ENCODE assay signal across 8 cellular contexts in genomic region chr1:165828581-165829329, GRCh38. TPM values are rescaled to one million over a fixed set of nuclear protein-coding genes. Genes with fewer than 3 reads are reported as not detected.
DNase-seq lines count a peak whose midpoint lies in the region; ATAC-seq and TF ChIP-seq lines count a peak whose summit lies in the region.

No MANE protein-coding gene starts in this region.

- H3K4me1 ChIP-seq in CD8-positive, alpha-beta memory T cell (ENCODE audit: insufficient read depth, low read length) = peaks cover 15% of the 10 kb centered on the region
- H3K4me1 ChIP-seq in foreskin keratinocyte = no peaks in the 10 kb centered on the region

- ATAC-seq in GM19025 (IDR thresholded peaks at IDR 0.05; ENCODE audit: low read depth, unreplicated experiment) (peak; percentile 4), HG03565 (IDR thresholded peaks at IDR 0.05; ENCODE audit: unreplicated experiment) (peak; percentile 7), foreskin keratinocyte (peak; percentile 65), HG02973 (IDR thresholded peaks at IDR 0.05; ENCODE audit: unreplicated experiment) (no peak)

- no peaks in the 10 kb centered on the region for H3K9me3 Mint-ChIP-seq in CD8-positive, alpha-beta memory T cell
- H3K9me3 Mint-ChIP-seq in activated T-helper 1 cell treated with anti-CD3 and anti-CD28 coated beads, Interleukin-12 subunit alpha, Interleukin-12 subunit beta, Interleukin-2, Interleukin-4 antibody, amounts not matched to agents 30 ng/mL and 10 ng/mL and 1 ng/mL, durations not matched to agents 14 hours and 24 hours and 36 hours = no peaks in the 10 kb centered on the region
- no peaks in the 10 kb centered on the region for H3K9me3 Mint-ChIP-seq in nephron progenitor cell

- DNase-seq in CD8-positive, alpha-beta memory T cell = no peak
- DNase-seq in NCI-H526 (lab: John Stamatoyannopoulos, UW) (peak; percentile 96 to 98), foreskin keratinocyte (peak in 1 of 2 donors; percentile 77), nephron progenitor cell (peak; percentile 56)
- DNase-seq in activated T-helper 1 cell treated with anti-CD3 and anti-CD28 coated beads, Interleukin-12 subunit alpha, Interleukin-12 subunit beta, Interleukin-2, Interleukin-4 antibody, amounts not matched to agents 30 ng/mL and 10 ng/mL and 1 ng/mL, durations not matched to agents 14 hours and 24 hours and 36 hours (ENCODE audit: low spot score) = no peak

- H3K4me3 ChIP-seq in CD8-positive, alpha-beta memory T cell (ENCODE audit: low read length) = peak overlapping the region; percentile 87

- intact Hi-C loops in activated T-helper 1 cell treated with anti-CD3 and anti-CD28 coated beads, Interleukin-12 subunit alpha, Interleukin-12 subunit beta, Interleukin-2, Interleukin-4 antibody, amounts not matched to agents 30 ng/mL and 10 ng/mL and 1 ng/mL, durations not matched to agents 14 hours and 24 hours and 36 hours (cut with micrococcal nuclease) = loop anchor here (1.0 to 2.0 kb wide), 3 partner anchors 9 to 198 kb away; partner anchors contain the start of gene MGST3

- peak overlapping the region; percentile 95 to 100 (median 97) for H3K4me3 Mint-ChIP-seq in CD8-positive, alpha-beta memory T cell
- peak overlapping the region; percentile 96 for H3K4me3 Mint-ChIP-seq in activated T-helper 1 cell treated with anti-CD3 and anti-CD28 coated beads, Interleukin-12 subunit alpha, Interleukin-12 subunit beta, Interleukin-2, Interleukin-4 antibody, amounts not matched to agents 30 ng/mL and 10 ng/mL and 1 ng/mL, durations not matched to agents 14 hours and 24 hours and 36 hours
- peak overlapping the region; percentile 97 for H3K4me3 Mint-ChIP-seq in nephron progenitor cell

- TF ChIP-seq CTCF in foreskin keratinocyte (conservative IDR thresholded peaks at IDR 0.05) = peak; percentile 5
- TF ChIP-seq CTCF in nephron progenitor cell (IDR thresholded peaks at IDR 0.05) = no peak

- no peaks in the 10 kb centered on the region for H3K36me3 ChIP-seq in CD8-positive, alpha-beta memory T cell (ENCODE audit: insufficient read depth, low read length)

- POLR2A ChIA-PET in CD8-positive, alpha-beta memory T cell (lab: Charles Lee) = interaction anchor here (1.7 kb wide), 1 partner anchor 60 kb away, joined by 7 read pairs; the partner anchor contains the start of gene TMCO1

- no peaks in the 10 kb centered on the region for H3K27me3 ChIP-seq in CD8-positive, alpha-beta memory T cell (ENCODE audit: insufficient read depth, low read length, poor library complexity, severe bottlenecking)
- H3K27me3 ChIP-seq in foreskin keratinocyte = no peaks in the 10 kb centered on the region

- H3K27ac ChIP-seq in CD8-positive, alpha-beta memory T cell (ENCODE audit: low read depth, low read length) = peak overlapping the region; percentile 76
- peak overlapping the region; percentile 38 for H3K27ac ChIP-seq in foreskin keratinocyte

- CTCF ChIA-PET in CD8-positive, alpha-beta memory T cell (lab: Charles Lee) = interaction anchor here (1.1 to 1.3 kb wide), 3 partner anchors 11 to 87 kb away, joined by 3 to 5 read pairs (median 3); partner anchors contain the start of gene TMCO1

- H3K9me3 ChIP-seq in CD8-positive, alpha-beta memory T cell (ENCODE audit: low read length) = no peaks in the 10 kb centered on the region

- H3K27me3 Mint-ChIP-seq in CD8-positive, alpha-beta memory T cell = no peaks in the 10 kb centered on the region
- peaks cover 12% of the 10 kb centered on the region for H3K27me3 Mint-ChIP-seq in activated T-helper 1 cell treated with anti-CD3 and anti-CD28 coated beads, Interleukin-12 subunit alpha, Interleukin-12 subunit beta, Interleukin-2, Interleukin-4 antibody, amounts not matched to agents 30 ng/mL and 10 ng/mL and 1 ng/mL, durations not matched to agents 14 hours and 24 hours and 36 hours (ENCODE audit: insufficient read depth)
- H3K27me3 Mint-ChIP-seq in nephron progenitor cell (ENCODE audit: low read depth, poor library complexity) = no peaks in the 10 kb centered on the region

- peaks cover 0 to 7% (median 1%) of the 10 kb centered on the region in 3 donors for H3K36me3 Mint-ChIP-seq in CD8-positive, alpha-beta memory T cell
- H3K36me3 Mint-ChIP-seq in activated T-helper 1 cell treated with anti-CD3 and anti-CD28 coated beads, Interleukin-12 subunit alpha, Interleukin-12 subunit beta, Interleukin-2, Interleukin-4 antibody, amounts not matched to agents 30 ng/mL and 10 ng/mL and 1 ng/mL, durations not matched to agents 14 hours and 24 hours and 36 hours (ENCODE audit: low read depth) = peaks cover 16% of the 10 kb centered on the region
- H3K36me3 Mint-ChIP-seq in nephron progenitor cell (ENCODE audit: low read depth) = peaks cover 15% of the 10 kb centered on the region

- H3K27ac Mint-ChIP-seq in CD8-positive, alpha-beta memory T cell = peak overlapping the region; percentile 76 to 95 (median 88)
- peak overlapping the region; percentile 90 for H3K27ac Mint-ChIP-seq in activated T-helper 1 cell treated with anti-CD3 and anti-CD28 coated beads, Interleukin-12 subunit alpha, Interleukin-12 subunit beta, Interleukin-2, Interleukin-4 antibody, amounts not matched to agents 30 ng/mL and 10 ng/mL and 1 ng/mL, durations not matched to agents 14 hours and 24 hours and 36 hours
- peak overlapping the region; percentile 98 for H3K27ac Mint-ChIP-seq in nephron progenitor cell

- peaks cover 25 to 36% (median 28%) of the 10 kb centered on the region in 3 donors for H3K4me1 Mint-ChIP-seq in CD8-positive, alpha-beta memory T cell
- H3K4me1 Mint-ChIP-seq in activated T-helper 1 cell treated with anti-CD3 and anti-CD28 coated beads, Interleukin-12 subunit alpha, Interleukin-12 subunit beta, Interleukin-2, Interleukin-4 antibody, amounts not matched to agents 30 ng/mL and 10 ng/mL and 1 ng/mL, durations not matched to agents 14 hours and 24 hours and 36 hours (ENCODE audit: low read depth) = peaks cover 32% of the 10 kb centered on the region
- peaks cover 67% of the 10 kb centered on the region for H3K4me1 Mint-ChIP-seq in nephron progenitor cell

RNA-seq across cellular contexts. Expression of gene UCK2, which starts 1.3 kb away (rescaled TPM):
- total RNA-seq in CD8-positive, alpha-beta memory T cell = 100 to 1,000 TPM in 1 of 2 experiments, 10 to 100 TPM in 1; 97.4 to 100 TPM
- polyA plus RNA-seq in CD8-positive, alpha-beta memory T cell = 10.7 TPM
- total RNA-seq in activated T-helper 1 cell treated with anti-CD3 and anti-CD28 coated beads, Interleukin-12 subunit alpha, Interleukin-12 subunit beta, Interleukin-2, Interleukin-4 antibody, amounts not matched to agents 30 ng/mL and 10 ng/mL and 1 ng/mL, durations not matched to agents 14 hours and 24 hours and 36 hours = 109 and 112 TPM in 2 replicates
- 84.9 and 92.2 TPM in 2 replicates for total RNA-seq in foreskin keratinocyte
- 66.5 and 66.6 TPM in 2 replicates for polyA plus RNA-seq in foreskin keratinocyte

Comparison
In these comparisons a context has a peak if more than half of its experiments do, and no peak if none do; other contexts are left out.
1. DNase-seq: peak in NCI-H526 (2 of 2) and nephron progenitor cell (single experiment); none in CD8-positive, alpha-beta memory T cell (0 of 5) and activated T-helper 1 cell treated with anti-CD3 and anti-CD28 coated beads, Interleukin-12 subunit alpha, Interleukin-12 subunit beta, Interleukin-2, Interleukin-4 antibody, amounts not matched to agents 30 ng/mL and 10 ng/mL and 1 ng/mL, durations not matched to agents 14 hours and 24 hours and 36 hours (single experiment).
2. Peak in every context shown above with its lines, with median percentiles within 50 percentile points of each other: H3K27ac Mint-ChIP-seq and H3K4me3 Mint-ChIP-seq.